ENCODE assay signal across 1 cellular context in genomic region chr3:5011555-5012256, GRCh38.
TF ChIP-seq lines count a peak whose summit lies in the region.

No MANE protein-coding gene starts in this region.

TF ChIP-seq in K562, 482 proteins besides CTCF, POLR2A, EP300 and RAD21 (continued from another document and continues in another):
- TF ChIP-seq ZHX1 (conservative IDR thresholded peaks at IDR 0.05; ENCODE audit: low read length) (no peak), ZNF444 (CRISPR knock-in tag; IDR thresholded peaks at IDR 0.05) (no peak), POLR2G (IDR thresholded peaks at IDR 0.05; ENCODE audit: low read depth, low read length) (no peak), ETS2 (tag; IDR thresholded peaks at IDR 0.05; ENCODE audit: borderline replicate concordance, poor library complexity, severe bottlenecking) (no peak), KDM5B (IDR thresholded peaks at IDR 0.05; ENCODE audit: insufficient replicate concordance, low read depth, low read length) (no peak), ZNF830 (CRISPR knock-in tag; IDR thresholded peaks at IDR 0.05) (no peak), NFRKB (IDR thresholded peaks at IDR 0.05; ENCODE audit: low read depth) (peak; percentile 80), FOXK1 (CRISPR knock-in tag; IDR thresholded peaks at IDR 0.05; ENCODE audit: borderline replicate concordance) (no peak), SFPQ (IDR thresholded peaks at IDR 0.05; ENCODE audit: low read depth, low read length) (no peak), RBM25 (IDR thresholded peaks at IDR 0.05; ENCODE audit: low read depth, low read length, severe bottlenecking) (no peak), ZSCAN29 (IDR thresholded peaks at IDR 0.05) (no peak), ETV1 (tag; conservative IDR thresholded peaks at IDR 0.05; ENCODE audit: low read depth) (no peak), SMC3 (conservative IDR thresholded peaks at IDR 0.05; ENCODE audit: insufficient read depth, low read depth, low read length) (no peak), PTRF (tag; IDR thresholded peaks at IDR 0.05) (no peak), MGA (IDR thresholded peaks at IDR 0.05) (no peak), MEIS2 (IDR thresholded peaks at IDR 0.05; ENCODE audit: partially characterized antibody) (no peak), FOXK2 (conservative IDR thresholded peaks at IDR 0.05 in 1 of 2, IDR thresholded peaks at IDR 0.05 in 1 of 2; ENCODE audit: low read depth in 2 of 2) (no peak), TAF9B (IDR thresholded peaks at IDR 0.05; ENCODE audit: partially characterized antibody) (no peak), PPARD (CRISPR knock-in tag; IDR thresholded peaks at IDR 0.05) (no peak), GABPB2 (CRISPR knock-in tag; conservative IDR thresholded peaks at IDR 0.05) (no peak), SIX5 (IDR thresholded peaks at IDR 0.05; ENCODE audit: borderline replicate concordance in 1 of 2, insufficient read depth in 1 of 2, low read depth in 1 of 2, low read length in 2 of 2) (no peak), UBTF (IDR thresholded peaks at IDR 0.05; ENCODE audit: borderline replicate concordance in 1 of 2, low read depth in 2 of 2, low read length in 2 of 2) (no peak), SRSF9 (IDR thresholded peaks at IDR 0.05; ENCODE audit: borderline replicate concordance, low read depth, low read length) (no peak), ZNF212 (CRISPR knock-in tag; IDR thresholded peaks at IDR 0.05) (no peak), ZNF639 (CRISPR knock-in tag; conservative IDR thresholded peaks at IDR 0.05 in 1 of 2, IDR thresholded peaks at IDR 0.05 in 1 of 2) (no peak), ZNF778 (CRISPR knock-in tag; IDR thresholded peaks at IDR 0.05) (no peak), FOSL1 (tag; conservative IDR thresholded peaks at IDR 0.05) (no peak), NCOR1 (IDR thresholded peaks at IDR 0.05) (no peak), NR2C2 (CRISPR knock-in tag; IDR thresholded peaks at IDR 0.05) (no peak), NR2C2 (tag; IDR thresholded peaks at IDR 0.05) (peak; percentile 70), ZNF311 (CRISPR knock-in tag; IDR thresholded peaks at IDR 0.05) (peak; percentile 75; the same call in 1 of the 2 replicates), THRA (IDR thresholded peaks at IDR 0.05) (no peak), LEF1 (IDR thresholded peaks at IDR 0.05) (peak; percentile 59; the same call in 1 of the 2 replicates), HDAC2 (IDR thresholded peaks at IDR 0.05) (peak; percentile 67), HMG20B (CRISPR knock-in tag; IDR thresholded peaks at IDR 0.05) (no peak), THAP7 (CRISPR knock-in tag; IDR thresholded peaks at IDR 0.05) (no peak), U2AF1 (optimal IDR thresholded peaks at IDR 0.05; ENCODE audit: low read depth, low read length) (no peak), ZNF41 (CRISPR knock-in tag; conservative IDR thresholded peaks at IDR 0.05) (no peak), BACH1 (tag; IDR thresholded peaks at IDR 0.05) (no peak; the same call in 1 of the 2 replicates), ZNF140 (CRISPR knock-in tag; IDR thresholded peaks at IDR 0.05) (no peak)
